In the genomic region with DNA sequence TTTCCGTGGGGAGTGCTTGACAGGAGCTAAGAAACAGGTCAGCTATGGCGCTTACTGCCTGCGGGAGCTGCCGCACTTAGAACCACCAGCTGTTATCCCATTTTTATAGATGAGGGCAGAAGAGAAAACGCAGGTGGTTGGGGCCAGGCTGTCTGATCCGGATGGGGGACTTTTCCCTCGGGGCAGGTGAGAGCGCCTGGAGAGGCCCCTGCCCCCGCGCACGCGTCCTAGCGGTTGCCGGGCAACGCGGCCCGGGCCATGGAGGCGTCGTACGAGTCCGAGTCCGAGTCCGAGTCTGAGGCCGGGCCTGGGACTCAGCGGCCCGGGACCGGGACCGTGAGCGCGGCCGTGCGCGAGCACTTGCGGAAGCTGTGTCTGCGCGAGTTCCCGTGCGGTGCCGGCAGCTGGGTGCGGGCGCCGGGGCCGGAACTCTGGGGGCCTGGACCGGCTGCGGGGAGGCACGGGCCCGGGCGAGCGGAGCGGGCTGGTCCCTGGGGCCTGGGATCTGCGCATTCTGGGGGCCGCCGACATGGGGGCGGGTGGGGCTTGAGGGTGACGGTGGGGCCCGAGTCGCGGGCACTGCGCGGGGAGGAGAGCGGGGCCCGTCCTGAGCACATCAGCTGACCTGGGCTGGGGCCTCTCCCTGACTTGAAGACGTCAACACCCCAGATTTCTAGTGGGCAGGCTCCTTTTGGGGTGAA, we compare ENCODE assay signal across 9 cellular contexts. TPM values are rescaled to one million over a fixed set of nuclear protein-coding genes. Genes with fewer than 3 reads are reported as not detected.
DNase-seq lines count a peak whose midpoint lies in the region; ATAC-seq and TF ChIP-seq lines count a peak whose summit lies in the region.
"Had no signal": no experiment of that assay in that cellular context is flagged by ENCODE, and none has a peak within 500 bp of the region (broad histone marks: within the 10 kb centered on the region; RNA-seq: fewer than 3 reads in every experiment).

A gene with protein sequence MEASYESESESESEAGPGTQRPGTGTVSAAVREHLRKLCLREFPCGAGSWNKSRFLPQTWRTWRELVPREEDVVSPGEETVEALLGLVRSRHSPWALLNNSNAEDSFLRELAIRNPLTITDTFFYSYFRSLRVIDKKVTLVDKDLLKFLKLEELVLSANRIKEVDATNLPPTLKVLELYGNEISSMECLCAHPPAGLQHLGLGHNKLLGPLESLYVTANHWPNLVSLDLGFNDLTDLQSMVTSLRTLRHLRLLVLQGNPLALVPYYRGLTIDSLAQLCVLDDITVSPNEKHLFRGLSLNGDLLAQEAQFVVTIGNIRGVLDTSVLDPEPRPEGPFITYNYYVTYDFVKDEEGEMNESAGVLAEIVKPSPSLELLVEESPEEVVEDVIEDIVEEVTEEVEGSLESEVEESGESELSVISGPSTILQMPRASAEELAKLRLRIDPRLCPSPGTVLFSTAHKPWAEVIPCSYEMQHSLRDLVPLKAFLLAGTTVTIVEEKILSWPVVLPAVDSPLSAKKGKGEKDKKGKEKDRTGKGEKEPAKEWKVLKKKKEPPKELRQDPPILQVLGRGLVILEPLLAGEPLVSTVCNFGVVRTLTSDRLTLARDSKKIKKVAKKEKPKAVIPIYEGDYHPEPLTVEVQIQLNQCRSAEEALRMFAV (plus strand): TSS at position 237 of the 701 bp plus-strand sequence. CDS start 22 bp downstream, at position 259.

- peak within 1 kb of the TSS; percentile 67 for H3K9ac ChIP-seq in skeletal muscle satellite cell (ENCODE audit: low read depth, low read length)

- no peaks in the 10 kb centered on the region for H3K9me3 ChIP-seq in skeletal muscle satellite cell (replicated peaks; ENCODE audit: low read length)

- TF ChIP-seq CTCF in GM10266 (IDR thresholded peaks at IDR 0.05; ENCODE audit: control insufficient read depth, insufficient read depth, low read depth, missing control alignments): no peak
- no peak for TF ChIP-seq CTCF in astrocyte of the cerebellum (IDR thresholded peaks at IDR 0.05; ENCODE audit: low read depth, low read length, missing control alignments)

- DNase-seq in GM10266 (ENCODE audit: extremely low spot score) (peak; percentile 59), NCI-H82 treated with DMSO at 0.1 percent for 48 hours (lab: John Stamatoyannopoulos, UW; ENCODE audit: unreplicated experiment) (peak; percentile 53), astrocyte of the cerebellum (ENCODE audit: low read depth) (no peak), iPS-NIHi11 (ENCODE audit: low spot score) (peak; percentile 90), KBM-7 (no peak)

- no peak for ATAC-seq in HG03159 (IDR thresholded peaks at IDR 0.05; ENCODE audit: unreplicated experiment)
- no peak for ATAC-seq in GM21447 (IDR thresholded peaks at IDR 0.05; ENCODE audit: unreplicated experiment)

- H3K27me3 ChIP-seq in skeletal muscle satellite cell (ENCODE audit: control insufficient read depth, insufficient read depth, low read length): no peaks in the 10 kb centered on the region

- no peaks in the 10 kb centered on the region for H3K36me3 ChIP-seq in skeletal muscle satellite cell (ENCODE audit: insufficient read depth, low read length)

- H3K4me1 ChIP-seq in skeletal muscle satellite cell (ENCODE audit: control insufficient read depth, insufficient read depth, low read length): peaks cover 5% of the 10 kb centered on the region

- H3K4me3 ChIP-seq in astrocyte of the cerebellum (ENCODE audit: low read depth, low read length) (peak within 1 kb of the TSS; percentile 49), skeletal muscle satellite cell (ENCODE audit: low read length) (peak within 1 kb of the TSS; percentile 72)
- H3K4me3 ChIP-seq: SK-N-MC had no signal

- in situ Hi-C loops in astrocyte of the cerebellum (cut with HindIII; ENCODE audit: low sequenced_read_pairs): no loop called here
- in situ Hi-C loops in KBM-7 (cut with MboI; ENCODE audit: low pct_unique_long_range_greater_than_20kb, low sequenced_read_pairs): no loop called here

- H3K4me2 ChIP-seq in skeletal muscle satellite cell (ENCODE audit: low read length): peak within 1 kb of the TSS; percentile 95

RNA-seq across cellular contexts. Expression of the gene that starts here (rescaled TPM):
- 1.1 TPM in 1 of 2 replicates, not detected in the other for total RNA-seq in skeletal muscle satellite cell (2012; rRNA removed)

Comparison
In these comparisons a context has a peak if more than half of its experiments do, and no peak if none do; other contexts are left out.
1. DNase-seq: peak in GM10266 (single experiment), NCI-H82 treated with DMSO at 0.1 percent for 48 hours (single experiment) and iPS-NIHi11 (single experiment); none in astrocyte of the cerebellum (single experiment) and KBM-7 (single experiment).